8 cellular contexts compared by ENCODE assay signal in the genomic region with DNA sequence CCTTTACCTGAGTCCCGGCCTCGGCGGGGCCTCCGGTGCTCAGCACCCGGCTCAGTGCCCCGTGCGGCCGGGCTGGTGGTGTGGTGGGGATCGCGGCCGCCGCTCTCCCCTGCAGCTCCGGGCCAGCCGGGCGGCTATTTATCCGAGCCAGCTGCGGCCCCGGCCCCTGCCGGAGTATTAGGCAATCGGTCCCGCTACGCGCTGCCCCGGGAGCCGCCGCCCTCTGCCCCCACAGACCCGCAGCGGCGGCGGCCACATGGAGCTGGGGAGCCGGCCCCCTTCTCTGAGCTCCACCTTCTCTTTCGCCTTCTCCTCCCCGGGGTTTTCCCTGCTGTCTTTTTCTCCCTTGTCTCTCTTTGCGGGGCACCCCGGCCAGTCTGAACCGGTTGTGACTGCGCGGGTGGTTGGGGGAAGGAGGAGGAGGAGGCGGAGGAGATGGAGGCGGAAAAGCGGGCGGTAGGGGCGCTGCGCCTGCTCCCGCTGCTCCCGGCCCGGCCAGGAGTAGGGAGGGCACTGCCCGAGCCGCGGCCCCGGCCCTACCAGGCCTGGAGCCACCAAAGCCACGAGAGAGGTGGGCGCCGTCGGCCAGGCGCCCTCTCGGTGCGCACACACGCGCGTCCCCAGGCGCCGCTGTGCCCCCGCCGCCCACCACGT. TPM values are rescaled to one million over a fixed set of nuclear protein-coding genes. Genes with fewer than 3 reads are reported as not detected.
DNase-seq lines count a peak whose midpoint lies in the region; TF ChIP-seq lines count a peak whose summit lies in the region.

A gene with protein sequence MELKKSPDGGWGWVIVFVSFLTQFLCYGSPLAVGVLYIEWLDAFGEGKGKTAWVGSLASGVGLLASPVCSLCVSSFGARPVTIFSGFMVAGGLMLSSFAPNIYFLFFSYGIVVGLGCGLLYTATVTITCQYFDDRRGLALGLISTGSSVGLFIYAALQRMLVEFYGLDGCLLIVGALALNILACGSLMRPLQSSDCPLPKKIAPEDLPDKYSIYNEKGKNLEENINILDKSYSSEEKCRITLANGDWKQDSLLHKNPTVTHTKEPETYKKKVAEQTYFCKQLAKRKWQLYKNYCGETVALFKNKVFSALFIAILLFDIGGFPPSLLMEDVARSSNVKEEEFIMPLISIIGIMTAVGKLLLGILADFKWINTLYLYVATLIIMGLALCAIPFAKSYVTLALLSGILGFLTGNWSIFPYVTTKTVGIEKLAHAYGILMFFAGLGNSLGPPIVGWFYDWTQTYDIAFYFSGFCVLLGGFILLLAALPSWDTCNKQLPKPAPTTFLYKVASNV (minus strand): TSS at position 379 of the 654 bp plus-strand sequence. CDS start 25,559 bp downstream, outside the sequence.

- H3K9me3 Mint-ChIP-seq in endothelial cell (ENCODE audit: unreplicated experiment), result no peaks in the 10 kb centered on the region
- H3K9me3 Mint-ChIP-seq in mesothelial cell of epicardium, result no peaks in the 10 kb centered on the region

- H3K4me1 ChIP-seq in stomach, result peaks cover 9 to 26% (median 20%) of the 10 kb centered on the region in 4 donors

- WGBS in stomach, 5 donors, result 0 to 1% (median 1%) methylated on average over 21 to 64 of the region's 66 CpGs

- peak within 1 kb of the TSS; percentile 55 for H3K4me3 ChIP-seq in H7 (ENCODE audit: insufficient read depth, low read depth, low read length)
- peak within 1 kb of the TSS; percentile 49 to 77 (median 53) for H3K4me3 ChIP-seq in stomach

- peak within 1 kb of the TSS in 3 of 5 donors; percentile 1 to 65 (median 46) for H3K27ac ChIP-seq in stomach

- H3K4me1 Mint-ChIP-seq in endothelial cell (ENCODE audit: unreplicated experiment) (peaks cover 7% of the 10 kb centered on the region), mesothelial cell of epicardium (peaks cover 15% of the 10 kb centered on the region)

- H3K27ac Mint-ChIP-seq in endothelial cell (ENCODE audit: unreplicated experiment) (no peak within 1 kb of the TSS), mesothelial cell of epicardium (peak within 1 kb of the TSS; percentile 31)

- H3K9me3 ChIP-seq in stomach, result no peaks in the 10 kb centered on the region

- TF ChIP-seq POLR2A in stomach (IDR thresholded peaks at IDR 0.05), result no peak

- H3K27me3 Mint-ChIP-seq in endothelial cell (ENCODE audit: unreplicated experiment) (no peaks in the 10 kb centered on the region), mesothelial cell of epicardium (ENCODE audit: low read depth) (peaks cover 4% of the 10 kb centered on the region)

- peak; percentile 24 to 30 for DNase-seq in activated CD4-positive, alpha-beta T cell treated with anti-CD3 and anti-CD28 coated beads for 24 hours (ENCODE audit: low read depth in 2 of 2)
- no peak for DNase-seq in activated CD4-positive, alpha-beta T cell treated with anti-CD3 and anti-CD28 coated beads, Interleukin-2, amount 50 U/mL, for 1 hour
- DNase-seq in H7 (peak; percentile 91), UCSD-AML1 (lab: John Stamatoyannopoulos, UW; ENCODE audit: unreplicated experiment) (peak; percentile 47), endothelial cell (ENCODE audit: low spot score) (peak; percentile 62), mesothelial cell of epicardium (ENCODE audit: low spot score in 2 of 2, unreplicated experiment in 2 of 2) (peak; percentile 43 to 73), stomach (peak; percentile 44)

- H3K4me3 Mint-ChIP-seq in endothelial cell (ENCODE audit: unreplicated experiment) (peak within 1 kb of the TSS; percentile 82), mesothelial cell of epicardium (peak within 1 kb of the TSS; percentile 87)

- H3K36me3 Mint-ChIP-seq in endothelial cell (ENCODE audit: low read depth, unreplicated experiment), result no peaks in the 10 kb centered on the region
- H3K36me3 Mint-ChIP-seq in mesothelial cell of epicardium, result no peaks in the 10 kb centered on the region

- H3K36me3 ChIP-seq in H7 (replicated peaks; ENCODE audit: control insufficient read depth, insufficient read depth, low read length) (no peaks in the 10 kb centered on the region), stomach (no peaks in the 10 kb centered on the region)

- TF ChIP-seq CTCF in LNCAP (IDR thresholded peaks at IDR 0.05), result peak; percentile 48
- TF ChIP-seq CTCF in endothelial cell (IDR thresholded peaks at IDR 0.05; ENCODE audit: unreplicated experiment), result no peak
- TF ChIP-seq CTCF in mesothelial cell of epicardium (IDR thresholded peaks at IDR 0.05; ENCODE audit: unreplicated experiment), result no peak
- TF ChIP-seq CTCF in stomach (IDR thresholded peaks at IDR 0.05), result peak in 1 of 7 experiments; percentile 21

- H3K27me3 ChIP-seq in H7 (ENCODE audit: control insufficient read depth, insufficient read depth, low read length) (peaks cover 29% of the 10 kb centered on the region), stomach (peaks cover 0 to 42% (median 26%) of the 10 kb centered on the region in 3 donors)

- intact Hi-C loops in stomach (cut with DNase I; ENCODE audit: low total_unique reads), result no loop called here

- no peak for TF ChIP-seq EP300 in stomach (IDR thresholded peaks at IDR 0.05)

RNA-seq across cellular contexts. Expression of the gene that starts here (rescaled TPM):
- 4.1 and 5.7 TPM in 2 replicates for total RNA-seq in H7 (2014; rRNA removed; shearing (Covaris generic))
- total RNA-seq in endothelial cell (ENCODE audit: unreplicated experiment) (3.8 TPM), mesothelial cell of epicardium (16.0 to 18.0 TPM (median 17.6 TPM) in 3 replicates), stomach (10 to 100 TPM in 1 of 5 donors, 1 to 10 TPM in 1, under 1 TPM in 3; 0.43 to 17.1 (median 0.58) TPM)
- polyA plus RNA-seq in stomach, result 1 to 10 TPM in 2 of 3 donors, under 1 TPM in 1; 0.06 to 2.9 (median 1.2) TPM
